In genomic region chr17:19646788-19647696, GRCh38 we compare ENCODE assay signal across 8 cellular contexts. TPM values are rescaled to one million over a fixed set of nuclear protein-coding genes. Genes with fewer than 3 reads are reported as not detected.
DNase-seq lines count a peak whose midpoint lies in the region; TF ChIP-seq lines count a peak whose summit lies in the region.

No MANE protein-coding gene starts in this region.

- H4K20me1 ChIP-seq in Karpas-422 (ENCODE audit: insufficient read depth, low read depth, low read length) = 0 out of 2 replicates have a peak, but pooled peaks cover 2% of the 10 kb centered on the region

- WGBS in adrenal gland, 4 donors = 35 to 45% (median 41%) methylated on average over 4 of the region's 4 CpGs
- WGBS in testis, 2 donors = 52 to 56% methylated on average over 4 of the region's 4 CpGs

- H3K9ac ChIP-seq in Karpas-422 (ENCODE audit: low read length) = no peak overlapping the region

- H3K27me3 ChIP-seq in Karpas-422 (ENCODE audit: low read length) = no peaks in the 10 kb centered on the region
- no peaks in the 10 kb centered on the region for H3K27me3 ChIP-seq in adrenal gland
- H3K27me3 ChIP-seq in testis = no peaks in the 10 kb centered on the region

- TF ChIP-seq POLR2A in adrenal gland (IDR thresholded peaks at IDR 0.05) (peak in 1 of 2 donors; percentile 38), testis (IDR thresholded peaks at IDR 0.05) (no peak)

- no peak overlapping the region for H3K4me2 ChIP-seq in Karpas-422 (ENCODE audit: low read depth, low read length, poor library complexity, severe bottlenecking)

- H3K36me3 ChIP-seq in Karpas-422 (ENCODE audit: insufficient read depth, low read length) = no peaks in the 10 kb centered on the region
- H3K36me3 ChIP-seq in adrenal gland (replicated peaks in 1 of 2) = no peaks in the 10 kb centered on the region
- H3K36me3 ChIP-seq in testis (ENCODE audit: low read depth, missing control alignments) = no peaks in the 10 kb centered on the region

- TF ChIP-seq CTCF in adrenal gland (IDR thresholded peaks at IDR 0.05) = no peak
- no peak for TF ChIP-seq CTCF in testis (IDR thresholded peaks at IDR 0.05)

- no peaks in the 10 kb centered on the region for H3K9me3 ChIP-seq in Karpas-422 (ENCODE audit: low read length)
- H3K9me3 ChIP-seq in adrenal gland (replicated peaks in 1 of 3) = no peaks in the 10 kb centered on the region
- H3K9me3 ChIP-seq in testis = no peaks in the 10 kb centered on the region

- DNase-seq in CD1c-positive myeloid dendritic cell (ENCODE audit: extremely low spot score) = peak; percentile 23
- DNase-seq in Karpas-422 = no peak
- DNase-seq in adrenal gland = peak; percentile 74 to 91 (median 81)
- DNase-seq in kidney glomerular epithelial cell (lab: John Stamatoyannopoulos, UW) = peak; percentile 32
- DNase-seq in testis = no peak
- DNase-seq in iPS-NIHi11 (ENCODE audit: low spot score) = no peak
- DNase-seq in NCI-H2196 (lab: John Stamatoyannopoulos, UW; ENCODE audit: unreplicated experiment) = no peak
- no peak for DNase-seq in mesenteric fat pad (ENCODE audit: low spot score)

- H3K27ac ChIP-seq in Karpas-422 (ENCODE audit: low read length) = no peak overlapping the region
- H3K27ac ChIP-seq in adrenal gland = peak overlapping the region; percentile 88 to 97 (median 95)
- H3K27ac ChIP-seq in testis = peak overlapping the region; percentile 97

- H3K9me2 ChIP-seq in Karpas-422 (replicated peaks; ENCODE audit: insufficient read depth, low read length) = no peaks in the 10 kb centered on the region

- peaks cover 24% of the 10 kb centered on the region for H3K4me1 ChIP-seq in Karpas-422 (ENCODE audit: low read length)
- peaks cover 37 to 52% of the 10 kb centered on the region in 2 donors for H3K4me1 ChIP-seq in adrenal gland (replicated peaks in 1 of 2)
- peaks cover 36% of the 10 kb centered on the region for H3K4me1 ChIP-seq in testis

- H2AFZ ChIP-seq in Karpas-422 (ENCODE audit: low read length) = 0 out of 2 replicates have a peak overlapping the region, but pooled peaks have one; percentile 90

- no peak overlapping the region for H3K4me3 ChIP-seq in Karpas-422 (ENCODE audit: low read length)
- peak overlapping the region in 1 of 4 donors; percentile 79 for H3K4me3 ChIP-seq in adrenal gland
- H3K4me3 ChIP-seq in testis = peak overlapping the region in 1 of 2 donors; percentile 89

- H3K79me2 ChIP-seq in Karpas-422 (ENCODE audit: low read length) = no peaks in the 10 kb centered on the region

- intact Hi-C loops in adrenal gland (cut with DNase I) = loop anchor here in 1 of 2 donors (10.0 kb wide), 1 partner anchor 72 kb away; no protein-coding TSS in a partner anchor
- intact Hi-C loops in testis (cut with DNase I; ENCODE audit: low total_unique reads) = loop anchor here (5.0 to 10.0 kb wide), 2 partner anchors 80 to 132 kb away; no protein-coding TSS in a partner anchor

RNA-seq across cellular contexts. Expression of gene ALDH3A2, which starts 1.5 kb away (rescaled TPM):
- total RNA-seq in Karpas-422 (2014; rRNA removed; shearing (Covaris generic); ENCODE audit: low replicate concordance) = 2.0 and 7.5 TPM in 2 replicates
- total RNA-seq in adrenal gland (1,000 to 10,000 TPM in 1 of 8 donors, 100 to 1,000 TPM in 7; 312 to 1,009 (median 444) TPM), testis (100 to 1,000 TPM in 1 of 2 donors, 10 to 100 TPM in 1; 100.0 to 125 TPM), mesenteric fat pad (107 TPM)
- polyA plus RNA-seq in adrenal gland (100 to 1,000 TPM in 2 of 3 donors, 10 to 100 TPM in 1; 99.1 to 951 (median 170) TPM), testis (ENCODE audit: insufficient read depth, low read depth, low replicate concordance) (76.0 TPM)

Comparison
In these comparisons a context has a peak if more than half of its experiments do, and no peak if none do; other contexts are left out.
1. DNase-seq: peak in CD1c-positive myeloid dendritic cell (single experiment), adrenal gland (7 of 7) and kidney glomerular epithelial cell (single experiment); none in Karpas-422 (single experiment), testis (single experiment), iPS-NIHi11 (single experiment), NCI-H2196 (single experiment) and mesenteric fat pad (single experiment).
2. RNA of gene ALDH3A2, which starts 1.5 kb away (total RNA-seq): 312 to 1,009 TPM in adrenal gland, 100.0 to 125 TPM in testis and 107 TPM in mesenteric fat pad (single experiment); 2.0 to 7.5 TPM in Karpas-422; every median in the first group is over 10 times any median in the second.